Comparison of ENCODE assay signal across 34 cellular contexts in the genomic region with DNA sequence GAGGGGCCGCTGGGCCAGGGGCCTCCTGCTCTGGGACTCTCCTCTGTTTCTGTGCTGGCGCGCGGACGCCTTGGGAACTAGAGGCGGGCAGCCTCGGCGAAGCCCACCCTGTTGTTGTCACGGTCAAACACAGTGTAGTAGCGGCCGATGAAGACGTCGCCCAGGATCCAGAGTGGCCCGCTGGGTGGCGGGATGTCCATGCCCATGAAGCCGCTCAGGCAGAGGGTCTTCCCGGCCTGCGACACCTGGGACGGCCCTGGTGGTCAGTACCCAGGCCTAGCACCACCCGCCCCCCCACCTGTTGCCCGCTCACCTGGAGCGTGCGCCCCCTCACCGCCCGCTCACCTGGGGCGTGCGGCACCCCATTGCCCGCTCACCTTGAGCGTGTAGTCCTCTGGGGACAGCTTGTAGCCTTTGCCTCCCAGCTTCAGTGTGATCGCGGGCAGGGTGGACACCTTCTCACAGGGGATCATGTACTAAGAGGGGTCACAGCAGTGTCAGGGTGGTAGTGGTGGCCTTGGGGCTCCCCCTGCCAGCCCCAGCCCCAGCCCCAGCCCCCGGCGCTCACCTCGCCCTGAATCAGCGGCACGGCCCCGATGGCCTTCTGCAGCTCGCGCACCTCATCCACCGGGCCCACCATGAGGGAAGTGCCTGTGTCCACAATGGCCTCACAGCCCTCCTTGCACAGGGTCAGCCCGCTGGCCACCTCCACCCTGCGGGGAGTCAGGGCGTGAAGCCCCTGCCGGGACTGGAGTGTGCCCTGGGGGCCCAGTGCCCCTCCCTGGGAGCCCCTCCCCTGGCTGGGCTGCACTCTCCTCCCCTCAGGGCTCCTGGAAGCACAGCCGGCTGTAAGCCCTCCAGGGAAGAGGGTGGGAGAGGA. TPM values are rescaled to one million over a fixed set of nuclear protein-coding genes. Genes with fewer than 3 reads are reported as not detected.
A peak's percentile ranks its signal among the peaks of the same experiment; 100 is the strongest.
DNase-seq lines count a peak whose midpoint lies in the region; ATAC-seq and TF ChIP-seq lines count a peak whose summit lies in the region.
"Had no signal": no experiment of that assay in that cellular context is flagged by ENCODE, and none has a peak within 500 bp of the region (broad histone marks: within the 10 kb centered on the region; RNA-seq: fewer than 3 reads in every experiment).

No MANE protein-coding gene starts in this region.

- no peaks in the 10 kb centered on the region for H3K9me3 Mint-ChIP-seq in memory B cell
- H3K9me3 Mint-ChIP-seq: activated CD4-positive, alpha-beta memory T cell treated with anti-CD3 and anti-CD28 coated beads, Interleukin-2, amount 10 ng/mL, durations not matched to agents 7 days and 5 days; activated naive CD4-positive, alpha-beta T cell treated with anti-CD3 and anti-CD28 coated beads for 36 hours; naive thymus-derived CD4-positive, alpha-beta T cell had no signal

- no peak for ATAC-seq in memory B cell (ENCODE audit: low read depth)
- ATAC-seq in HG03196 (IDR thresholded peaks at IDR 0.05; ENCODE audit: unreplicated experiment), result no peak
- ATAC-seq: gastroesophageal sphincter; naive thymus-derived CD4-positive, alpha-beta T cell had no signal

- peaks cover 20% of the 10 kb centered on the region for H3K36me3 Mint-ChIP-seq in memory B cell

- H3K4me1 Mint-ChIP-seq in memory B cell, result peaks cover 24% of the 10 kb centered on the region

- intact Hi-C loops in spleen (cut with DNase I; ENCODE audit: low total_unique reads), result no loop called here
- intact Hi-C loops in prostate gland (cut with DNase I), result no loop called here

- H3K9me3 ChIP-seq in Loucy (ENCODE audit: insufficient read depth, low read depth, low read length), result no peaks in the 10 kb centered on the region
- no peaks in the 10 kb centered on the region for H3K9me3 ChIP-seq in spleen
- H3K9me3 ChIP-seq in prostate gland, result no peaks in the 10 kb centered on the region
- H3K9me3 ChIP-seq in SJCRH30 (replicated peaks), result no peaks in the 10 kb centered on the region
- H3K9me3 ChIP-seq: gastroesophageal sphincter, HAP-1, stomach, thyroid gland had no signal

- H3K4me3 ChIP-seq in H7 (ENCODE audit: insufficient read depth, low read depth, low read length), result no peak overlapping the region
- H3K4me3 ChIP-seq in Loucy (ENCODE audit: low read length, poor library complexity, severe bottlenecking), result peak overlapping the region; percentile 37
- no peak overlapping the region for H3K4me3 ChIP-seq in spleen
- H3K4me3 ChIP-seq in prostate gland, result no peak overlapping the region
- H3K4me3 ChIP-seq in SJCRH30, result no peak overlapping the region
- H3K4me3 ChIP-seq: gastroesophageal sphincter, HAP-1, smooth muscle cell, stomach, thyroid gland had no signal

- H3K27ac ChIP-seq in spleen, result peak overlapping the region in 6 of 8 donors; percentile 8 to 99 (median 60)
- no peak overlapping the region for H3K27ac ChIP-seq in prostate gland
- H3K27ac ChIP-seq in SJCRH30, result no peak overlapping the region
- H3K27ac ChIP-seq: gastroesophageal sphincter, stomach, thyroid gland had no signal

- peaks cover 17% of the 10 kb centered on the region for H3K27me3 ChIP-seq in H7 (ENCODE audit: control insufficient read depth, insufficient read depth, low read length)
- H3K27me3 ChIP-seq in Loucy (ENCODE audit: insufficient read depth, low read length, poor library complexity, severe bottlenecking), result no peaks in the 10 kb centered on the region
- peaks cover 0 to 26% (median 8%) of the 10 kb centered on the region in 7 donors for H3K27me3 ChIP-seq in spleen (replicated peaks in 1 of 7)
- peaks cover 5% of the 10 kb centered on the region for H3K27me3 ChIP-seq in prostate gland (replicated peaks; ENCODE audit: insufficient read depth)
- H3K27me3 ChIP-seq in SJCRH30, result no peaks in the 10 kb centered on the region
- H3K27me3 ChIP-seq: thyroid gland had no signal

- H3K36me3 ChIP-seq in H7 (replicated peaks; ENCODE audit: control insufficient read depth, insufficient read depth, low read length) (peaks cover 2% of the 10 kb centered on the region), Loucy (ENCODE audit: insufficient read depth, low read length) (no peaks in the 10 kb centered on the region; the same call in 1 of the 2 replicates), spleen (peaks cover 5 to 77% (median 48%) of the 10 kb centered on the region in 6 donors), prostate gland (peaks cover 8 to 9% of the 10 kb centered on the region in 2 donors), SJCRH30 (no peaks in the 10 kb centered on the region)
- H3K36me3 ChIP-seq: HAP-1 had no signal

- H3K4me3 Mint-ChIP-seq in memory B cell, result no peak overlapping the region
- H3K4me3 Mint-ChIP-seq: activated CD4-positive, alpha-beta memory T cell treated with anti-CD3 and anti-CD28 coated beads, Interleukin-2, amount 10 ng/mL, durations not matched to agents 7 days and 5 days; activated naive CD4-positive, alpha-beta T cell treated with anti-CD3 and anti-CD28 coated beads for 36 hours had no signal

- no peak overlapping the region for H2AFZ ChIP-seq in Loucy (ENCODE audit: low read length)

- peaks cover 60% of the 10 kb centered on the region for H3K79me2 ChIP-seq in Loucy (ENCODE audit: insufficient read depth, low read length)

- H3K4me1 ChIP-seq in Loucy (ENCODE audit: insufficient read depth, low read length, poor library complexity, severe bottlenecking) (peaks cover 84% of the 10 kb centered on the region), spleen (peaks cover 62 to 100% (median 93%) of the 10 kb centered on the region in 6 donors), prostate gland (replicated peaks) (no peaks in the 10 kb centered on the region), SJCRH30 (peaks cover 27% of the 10 kb centered on the region)
- H3K4me1 ChIP-seq: HAP-1 had no signal

- TF ChIP-seq CTCF in Loucy (conservative IDR thresholded peaks at IDR 0.05; ENCODE audit: low read length) (no peak), spleen (IDR thresholded peaks at IDR 0.05 in 8 of 11, conservative IDR thresholded peaks at IDR 0.05 in 3 of 11) (no peak), prostate gland (IDR thresholded peaks at IDR 0.05) (no peak)

- H3K4me2 ChIP-seq in Loucy (ENCODE audit: low read depth, low read length, poor library complexity, severe bottlenecking), result peak overlapping the region; percentile 100
- H3K4me2 ChIP-seq: smooth muscle cell had no signal

- H3K9ac ChIP-seq in Loucy (ENCODE audit: low read depth, low read length, poor library complexity, severe bottlenecking), result no peak overlapping the region

- H3K27ac Mint-ChIP-seq in memory B cell, result peak overlapping the region; percentile 50
- H3K27ac Mint-ChIP-seq: activated CD4-positive, alpha-beta memory T cell treated with anti-CD3 and anti-CD28 coated beads, Interleukin-2, amount 10 ng/mL, durations not matched to agents 7 days and 5 days; activated naive CD4-positive, alpha-beta T cell treated with anti-CD3 and anti-CD28 coated beads for 36 hours had no signal

- peaks cover 6% of the 10 kb centered on the region; the same call in 1 of the 2 replicates for H3F3A ChIP-seq in Loucy (ENCODE audit: low read depth)

- H4K20me1 ChIP-seq in Loucy (ENCODE audit: insufficient read depth, low read length, poor library complexity, severe bottlenecking), result no peaks in the 10 kb centered on the region

- no peak for TF ChIP-seq POLR2A in spleen (IDR thresholded peaks at IDR 0.05)
- TF ChIP-seq POLR2A in prostate gland (IDR thresholded peaks at IDR 0.05), result no peak

- H3K27me3 Mint-ChIP-seq in memory B cell, result peaks cover 13% of the 10 kb centered on the region

- DNase-seq in H7 (peak; percentile 51), memory B cell (ENCODE audit: low spot score in 2 of 2) (no peak), spleen (peak; percentile 74), prostate gland (ENCODE audit: low spot score) (no peak), SJCRH30 (no peak)
- DNase-seq: activated CD4-positive, alpha-beta memory T cell treated with anti-CD3 and anti-CD28 coated beads, Interleukin-2, amount 10 ng/mL, durations not matched to agents 7 days and 5 days; activated CD4-positive, CD25-positive, alpha-beta regulatory T cell treated with anti-CD3 and anti-CD28 coated beads, Interleukin-2, amount 50 U/mL, for 72 hours; activated CD8-positive, alpha-beta memory T cell treated with anti-CD3 and anti-CD28 coated beads, Interleukin-2, amount 50 U/mL, for 4 hours; activated naive CD4-positive, alpha-beta T cell treated with anti-CD3 and anti-CD28 coated beads for 36 hours; amygdala; C1 segment of cervical spinal cord; COR-L47; hypothalamus; KG1; midbrain; MM.1S; naive thymus-derived CD4-positive, alpha-beta T cell; NCI-H1417; NCI-H2029 treated with DMSO at 0.1 percent for 48 hours; NCI-H524 treated with DMSO at 0.1 percent for 48 hours; stimulated activated CD4-positive, alpha-beta T cell treated with anti-CD3 and anti-CD28 coated beads, Interleukin-2, amount 100 ng/mL, for 24 hours; stomach; thyroid gland had no signal

- no peaks in the 10 kb centered on the region for H3K9me2 ChIP-seq in Loucy (replicated peaks; ENCODE audit: low read depth, low read length)

- 88 to 91% (median 90%) methylated on average over 36 to 45 of the region's 45 CpGs for WGBS in spleen, 5 donors
- 93% methylated on average over 39 of the region's 45 CpGs for WGBS in prostate gland

RNA-seq across cellular contexts. Expression of gene IFITM10, which starts 3.3 kb away (rescaled TPM):
- 0.42 and 0.74 TPM in 2 replicates for total RNA-seq in H7 (2014; rRNA removed; shearing (Covaris generic))
- total RNA-seq in spleen, result 10 to 100 TPM in 2 of 7 donors, 1 to 10 TPM in 5; 6.7 to 41.6 (median 8.2) TPM
- 1 to 10 TPM in 2 of 3 donors, under 1 TPM in 1; 0.80 to 6.9 (median 2.4) TPM for polyA plus RNA-seq in spleen
- total RNA-seq in prostate gland, result 1 to 10 TPM; 2.6 to 3.1 TPM
- 0.18 and 0.23 TPM in 2 replicates for total RNA-seq in SJCRH30 (2014; rRNA removed; shearing (Covaris generic))
- total RNA-seq: G401 had no signal
- polyA plus RNA-seq: naive thymus-derived CD4-positive, alpha-beta T cell had no signal

RNA-seq across cellular contexts. Expression of gene CTSD, which starts 10.1 kb away (rescaled TPM):
- total RNA-seq in H7 (2014; rRNA removed; shearing (Covaris generic)), result 177 and 235 TPM in 2 replicates
- total RNA-seq in spleen (1,000 to 10,000 TPM in 2 of 7 donors, 100 to 1,000 TPM in 5; 653 to 1,234 (median 749) TPM), prostate gland (100 to 1,000 TPM; 497 to 983 TPM)
- polyA plus RNA-seq in spleen, result 1,000 to 10,000 TPM in 1 of 3 donors, 100 to 1,000 TPM in 2; 289 to 1,120 (median 418) TPM
- total RNA-seq in SJCRH30 (2014; rRNA removed; shearing (Covaris generic)), result 70.2 and 71.4 TPM in 2 replicates

RNA-seq across cellular contexts. Expression of gene KRTAP5-6, which starts 56.7 kb away (rescaled TPM):
- not detected in 2 replicates for total RNA-seq in H7 (2014; rRNA removed; shearing (Covaris generic))
- total RNA-seq in spleen (not detected), prostate gland (not detected)
- not detected for polyA plus RNA-seq in spleen
- not detected in 2 replicates for total RNA-seq in SJCRH30 (2014; rRNA removed; shearing (Covaris generic))
- total RNA-seq: activated CD4-positive, alpha-beta memory T cell treated with anti-CD3 and anti-CD28 coated beads, Interleukin-2, amount 10 ng/mL, durations not matched to agents 7 days and 5 days; activated naive CD4-positive, alpha-beta T cell treated with anti-CD3 and anti-CD28 coated beads for 36 hours; endothelial cell of umbilical vein; fibroblast of lung; G401; gastroesophageal sphincter; naive thymus-derived CD4-positive, alpha-beta T cell; osteocyte; renal cortical epithelial cell; smooth muscle cell; stomach; T-helper 2 cell treated with Interferon-gamma antibody and Interleukin-4, amounts not matched to agents 100 ng/mL and 5 ng/mL, for 36 hours; thyroid gland had no signal
- polyA plus RNA-seq: endothelial cell of umbilical vein; fibroblast of lung; naive thymus-derived CD4-positive, alpha-beta T cell; smooth muscle cell; stomach had no signal

Comparison
In these comparisons a context has a peak if more than half of its experiments do, and no peak if none do; other contexts are left out.
1. DNase-seq: peak in H7 (single experiment) and spleen (single experiment); none in memory B cell (0 of 2), prostate gland (single experiment) and SJCRH30 (0 of 2).
2. H3K27ac ChIP-seq: peak in spleen (6 of 8); none in prostate gland (0 of 2) and SJCRH30 (single experiment).